In genomic region chr20:64103871-64104666, GRCh38 we compare ENCODE assay signal across 19 cellular contexts. TPM values are rescaled to one million over a fixed set of nuclear protein-coding genes. Genes with fewer than 3 reads are reported as not detected.
A peak's percentile ranks its signal among the peaks of the same experiment; 100 is the strongest.
DNase-seq lines count a peak whose midpoint lies in the region; ATAC-seq, FAIRE-seq and TF ChIP-seq lines count a peak whose summit lies in the region.
"Had no signal": no experiment of that assay in that cellular context is flagged by ENCODE, and none has a peak within 500 bp of the region (broad histone marks: within the 10 kb centered on the region; RNA-seq: fewer than 3 reads in every experiment).

No MANE protein-coding gene starts in this region.

- H3K36me3 Mint-ChIP-seq in activated CD8-positive, alpha-beta T cell treated with anti-CD3 and anti-CD28 coated beads, Interleukin-2, amount 10 ng/mL, durations not matched to agents 7 days and 5 days (ENCODE audit: low read depth): no peaks in the 10 kb centered on the region
- no peaks in the 10 kb centered on the region for H3K36me3 Mint-ChIP-seq in activated CD8-positive, alpha-beta T cell treated with anti-CD3 and anti-CD28 coated beads for 36 hours (ENCODE audit: low read depth)
- H3K36me3 Mint-ChIP-seq: CD8-positive, alpha-beta memory T cell had no signal

- H3K4me3 ChIP-seq in left ventricle myocardium inferior: no peak overlapping the region
- H3K4me3 ChIP-seq: vagina had no signal

- POLR2A ChIA-PET in activated CD8-positive, alpha-beta T cell treated with anti-CD3 and anti-CD28 coated beads, Interleukin-2, amount 10 ng/mL, durations not matched to agents 7 days and 5 days (lab: Charles Lee): no interaction called here
- POLR2A ChIA-PET in activated CD8-positive, alpha-beta T cell treated with anti-CD3 and anti-CD28 coated beads for 36 hours (lab: Charles Lee): interaction anchor here (1.0 kb wide), 1 partner anchor 20 kb away, joined by 3 read pairs; no protein-coding TSS in a partner anchor

- peak; percentile 18 for DNase-seq in activated CD8-positive, alpha-beta T cell treated with anti-CD3 and anti-CD28 coated beads, Interleukin-2, amount 10 ng/mL, durations not matched to agents 7 days and 5 days
- no peak for DNase-seq in activated CD8-positive, alpha-beta T cell treated with anti-CD3 and anti-CD28 coated beads for 36 hours
- DNase-seq in HK-2 (ENCODE audit: unreplicated experiment): peak; percentile 1
- DNase-seq in left ventricle myocardium inferior: peak; percentile 9
- peak; percentile 68 for DNase-seq in posterior vena cava (ENCODE audit: low spot score)
- no peak for DNase-seq in GM12892 (ENCODE audit: insufficient read length)
- DNase-seq in RCC 7860 (ENCODE audit: low spot score): no peak
- DNase-seq: activated CD4-positive, alpha-beta T cell treated with anti-CD3 and anti-CD28 coated beads for 48 hours; CD8-positive, alpha-beta memory T cell; erythroblast; kidney glomerular epithelial cell; NCI-H187 treated with DMSO at 0.1 percent for 48 hours; NCI-H524 treated with DMSO at 0.1 percent for 48 hours had no signal

- peaks cover 92% of the 10 kb centered on the region for H3K27me3 ChIP-seq in left ventricle myocardium inferior (ENCODE audit: low read depth)

- H3K9me3 ChIP-seq in left ventricle myocardium inferior (replicated peaks): no peaks in the 10 kb centered on the region
- H3K9me3 ChIP-seq: vagina had no signal

- CTCF ChIA-PET in activated CD8-positive, alpha-beta T cell treated with anti-CD3 and anti-CD28 coated beads, Interleukin-2, amount 10 ng/mL, durations not matched to agents 7 days and 5 days (lab: Charles Lee): interaction anchor here (1.0 kb wide), 1 partner anchor 16 kb away, joined by 4 read pairs; no protein-coding TSS in a partner anchor
- CTCF ChIA-PET in activated CD8-positive, alpha-beta T cell treated with anti-CD3 and anti-CD28 coated beads for 36 hours (lab: Charles Lee): no interaction called here

- H3K36me3 ChIP-seq in left ventricle myocardium inferior: no peaks in the 10 kb centered on the region
- H3K36me3 ChIP-seq: vagina had no signal

- TF ChIP-seq POLR2A in GM12892 (IDR thresholded peaks at IDR 0.05; ENCODE audit: low read depth, low read length): no peak

- no peak for TF ChIP-seq CTCF in activated CD8-positive, alpha-beta T cell treated with anti-CD3 and anti-CD28 coated beads for 36 hours (IDR thresholded peaks at IDR 0.05)
- TF ChIP-seq CTCF in left ventricle myocardium inferior (IDR thresholded peaks at IDR 0.05; ENCODE audit: borderline replicate concordance): no peak

- no peak for FAIRE-seq in GM12892 (lab: Jason Lieb, UNC)
- FAIRE-seq in RCC 7860 (lab: Jason Lieb, UNC): no peak

- no peaks in the 10 kb centered on the region for H3K9me3 Mint-ChIP-seq in activated CD8-positive, alpha-beta T cell treated with anti-CD3 and anti-CD28 coated beads, Interleukin-2, amount 10 ng/mL, durations not matched to agents 7 days and 5 days (ENCODE audit: insufficient read depth)
- no peaks in the 10 kb centered on the region for H3K9me3 Mint-ChIP-seq in activated CD8-positive, alpha-beta T cell treated with anti-CD3 and anti-CD28 coated beads for 36 hours
- H3K9me3 Mint-ChIP-seq: CD8-positive, alpha-beta memory T cell; T-helper 2 cell treated with Interferon-gamma antibody and Interleukin-4, amounts not matched to agents 5 μg/mL and 100 μg/mL, for 36 hours had no signal

- H3K27ac ChIP-seq in left ventricle myocardium inferior (replicated peaks): no peak overlapping the region
- H3K27ac ChIP-seq: vagina had no signal

- H3K27ac Mint-ChIP-seq in activated CD8-positive, alpha-beta T cell treated with anti-CD3 and anti-CD28 coated beads, Interleukin-2, amount 10 ng/mL, durations not matched to agents 7 days and 5 days: no peak overlapping the region
- no peak overlapping the region for H3K27ac Mint-ChIP-seq in activated CD8-positive, alpha-beta T cell treated with anti-CD3 and anti-CD28 coated beads for 36 hours
- H3K27ac Mint-ChIP-seq: T-helper 2 cell treated with Interferon-gamma antibody and Interleukin-4, amounts not matched to agents 5 μg/mL and 100 μg/mL, for 36 hours had no signal

- no peak for ATAC-seq in activated CD8-positive, alpha-beta T cell treated with anti-CD3 and anti-CD28 coated beads, Interleukin-2, amount 10 ng/mL, durations not matched to agents 7 days and 5 days
- no peak for ATAC-seq in activated CD8-positive, alpha-beta T cell treated with anti-CD3 and anti-CD28 coated beads for 36 hours
- ATAC-seq in SK-N-SH treated with all-trans-retinoic acid at 6 μM for 48 hours: no peak

- intact Hi-C loops in activated CD8-positive, alpha-beta T cell treated with anti-CD3 and anti-CD28 coated beads for 36 hours (cut with micrococcal nuclease): no loop called here
- intact Hi-C loops in left ventricle myocardium inferior (cut with micrococcal nuclease) (no loop called here), posterior vena cava (cut with DNase I) (no loop called here)

- peaks cover 23% of the 10 kb centered on the region for H3K27me3 Mint-ChIP-seq in activated CD8-positive, alpha-beta T cell treated with anti-CD3 and anti-CD28 coated beads, Interleukin-2, amount 10 ng/mL, durations not matched to agents 7 days and 5 days (ENCODE audit: low read depth)
- H3K27me3 Mint-ChIP-seq in activated CD8-positive, alpha-beta T cell treated with anti-CD3 and anti-CD28 coated beads for 36 hours: peaks cover 14% of the 10 kb centered on the region

- H3K4me3 Mint-ChIP-seq in activated CD8-positive, alpha-beta T cell treated with anti-CD3 and anti-CD28 coated beads, Interleukin-2, amount 10 ng/mL, durations not matched to agents 7 days and 5 days: no peak overlapping the region
- H3K4me3 Mint-ChIP-seq in activated CD8-positive, alpha-beta T cell treated with anti-CD3 and anti-CD28 coated beads for 36 hours: no peak overlapping the region
- H3K4me3 Mint-ChIP-seq: T-helper 2 cell treated with Interferon-gamma antibody and Interleukin-4, amounts not matched to agents 5 μg/mL and 100 μg/mL, for 36 hours had no signal

- peaks cover 14% of the 10 kb centered on the region for H3K4me1 ChIP-seq in left ventricle myocardium inferior

- H3K4me1 Mint-ChIP-seq in activated CD8-positive, alpha-beta T cell treated with anti-CD3 and anti-CD28 coated beads, Interleukin-2, amount 10 ng/mL, durations not matched to agents 7 days and 5 days (ENCODE audit: low read depth): peaks cover 20% of the 10 kb centered on the region
- peaks cover 20% of the 10 kb centered on the region for H3K4me1 Mint-ChIP-seq in activated CD8-positive, alpha-beta T cell treated with anti-CD3 and anti-CD28 coated beads for 36 hours (ENCODE audit: low read depth)

TF ChIP-seq in SK-N-SH treated with all-trans-retinoic acid at 6 μM for 48 hours, 23 proteins besides CTCF, POLR2A, EP300 and RAD21 (continues in another document):
- TF ChIP-seq OSR1 (CRISPR knock-in tag; IDR thresholded peaks at IDR 0.05) (no peak), ARNTL (CRISPR knock-in tag; IDR thresholded peaks at IDR 0.05; ENCODE audit: borderline replicate concordance, low read depth) (no peak), CREB5 (CRISPR knock-in tag; IDR thresholded peaks at IDR 0.05; ENCODE audit: low read depth) (no peak), ZFP30 (CRISPR knock-in tag; IDR thresholded peaks at IDR 0.05) (no peak), ZNF565 (CRISPR knock-in tag; conservative IDR thresholded peaks at IDR 0.05; ENCODE audit: low read depth) (no peak), ISL1 (CRISPR knock-in tag; IDR thresholded peaks at IDR 0.05) (no peak), SNAI2 (CRISPR knock-in tag; IDR thresholded peaks at IDR 0.05) (no peak)

RNA-seq across cellular contexts. Expression of gene NPBWR2, which starts 3.3 kb away (rescaled TPM):
- total RNA-seq in activated CD8-positive, alpha-beta T cell treated with anti-CD3 and anti-CD28 coated beads, Interleukin-2, amount 10 ng/mL, durations not matched to agents 7 days and 5 days: not detected
- total RNA-seq in activated CD8-positive, alpha-beta T cell treated with anti-CD3 and anti-CD28 coated beads for 36 hours: not detected
- total RNA-seq in left ventricle myocardium inferior (not detected), posterior vena cava (not detected)
- not detected for polyA plus RNA-seq in GM12892 (2012; ENCODE audit: missing spikeins)
- total RNA-seq: CD8-positive, alpha-beta memory T cell; cerebellum; G401; renal cortical epithelial cell; vagina had no signal
- polyA plus RNA-seq: CD8-positive, alpha-beta memory T cell had no signal

RNA-seq across cellular contexts. Expression of gene LKAAEAR1, which starts 19.9 kb away (rescaled TPM):
- under 1 TPM; 0.34 to 0.61 TPM for total RNA-seq in activated CD8-positive, alpha-beta T cell treated with anti-CD3 and anti-CD28 coated beads, Interleukin-2, amount 10 ng/mL, durations not matched to agents 7 days and 5 days
- total RNA-seq in activated CD8-positive, alpha-beta T cell treated with anti-CD3 and anti-CD28 coated beads for 36 hours: under 1 TPM; 0.43 TPM
- not detected for total RNA-seq in left ventricle myocardium inferior
- total RNA-seq in posterior vena cava: not detected
- polyA plus RNA-seq in GM12892 (2012; ENCODE audit: missing spikeins): not detected
- total RNA-seq: G401, renal cortical epithelial cell, vagina had no signal

RNA-seq across cellular contexts. Expression of gene OPRL1, which starts 24.2 kb away (rescaled TPM):
- total RNA-seq in activated CD8-positive, alpha-beta T cell treated with anti-CD3 and anti-CD28 coated beads, Interleukin-2, amount 10 ng/mL, durations not matched to agents 7 days and 5 days: 1 to 10 TPM; 1.5 to 2.0 TPM
- under 1 TPM; 0.61 to 0.63 TPM for total RNA-seq in activated CD8-positive, alpha-beta T cell treated with anti-CD3 and anti-CD28 coated beads for 36 hours
- 0.52 TPM for total RNA-seq in left ventricle myocardium inferior
- total RNA-seq in posterior vena cava: 1 to 10 TPM in 1 of 2 donors, under 1 TPM in 1; 0.76 to 1.4 TPM
- polyA plus RNA-seq in GM12892 (2012; ENCODE audit: missing spikeins): 0.23 TPM

RNA-seq across cellular contexts. Expression of gene RGS19, which starts 24.8 kb away (rescaled TPM):
- total RNA-seq in activated CD8-positive, alpha-beta T cell treated with anti-CD3 and anti-CD28 coated beads, Interleukin-2, amount 10 ng/mL, durations not matched to agents 7 days and 5 days: 100 to 1,000 TPM; 130 to 135 TPM
- total RNA-seq in activated CD8-positive, alpha-beta T cell treated with anti-CD3 and anti-CD28 coated beads for 36 hours: 10 to 100 TPM; 42.5 to 44.1 TPM
- 6.1 TPM for total RNA-seq in left ventricle myocardium inferior
- total RNA-seq in posterior vena cava: 10 to 100 TPM; 18.0 to 19.1 TPM
- polyA plus RNA-seq in GM12892 (2012; ENCODE audit: missing spikeins): 14.0 TPM

RNA-seq across cellular contexts. Expression of gene TCEA2, which starts 41.1 kb away (rescaled TPM):
- total RNA-seq in activated CD8-positive, alpha-beta T cell treated with anti-CD3 and anti-CD28 coated beads, Interleukin-2, amount 10 ng/mL, durations not matched to agents 7 days and 5 days: 10 to 100 TPM; 49.6 to 55.3 TPM
- 10 to 100 TPM; 30.0 to 33.0 TPM for total RNA-seq in activated CD8-positive, alpha-beta T cell treated with anti-CD3 and anti-CD28 coated beads for 36 hours
- total RNA-seq in left ventricle myocardium inferior (38.9 TPM), posterior vena cava (10 to 100 TPM; 39.5 to 41.3 TPM)
- polyA plus RNA-seq in GM12892 (2012; ENCODE audit: missing spikeins): 10.4 TPM

Comparison
In these comparisons a context has a peak if more than half of its experiments do, and no peak if none do; other contexts are left out.
1. DNase-seq: peak in activated CD8-positive, alpha-beta T cell treated with anti-CD3 and anti-CD28 coated beads, Interleukin-2, amount 10 ng/mL, durations not matched to agents 7 days and 5 days (single experiment), HK-2 (single experiment), left ventricle myocardium inferior (single experiment) and posterior vena cava (single experiment); none in activated CD8-positive, alpha-beta T cell treated with anti-CD3 and anti-CD28 coated beads for 36 hours (single experiment), GM12892 (single experiment) and RCC 7860 (single experiment).